In the genomic region with DNA sequence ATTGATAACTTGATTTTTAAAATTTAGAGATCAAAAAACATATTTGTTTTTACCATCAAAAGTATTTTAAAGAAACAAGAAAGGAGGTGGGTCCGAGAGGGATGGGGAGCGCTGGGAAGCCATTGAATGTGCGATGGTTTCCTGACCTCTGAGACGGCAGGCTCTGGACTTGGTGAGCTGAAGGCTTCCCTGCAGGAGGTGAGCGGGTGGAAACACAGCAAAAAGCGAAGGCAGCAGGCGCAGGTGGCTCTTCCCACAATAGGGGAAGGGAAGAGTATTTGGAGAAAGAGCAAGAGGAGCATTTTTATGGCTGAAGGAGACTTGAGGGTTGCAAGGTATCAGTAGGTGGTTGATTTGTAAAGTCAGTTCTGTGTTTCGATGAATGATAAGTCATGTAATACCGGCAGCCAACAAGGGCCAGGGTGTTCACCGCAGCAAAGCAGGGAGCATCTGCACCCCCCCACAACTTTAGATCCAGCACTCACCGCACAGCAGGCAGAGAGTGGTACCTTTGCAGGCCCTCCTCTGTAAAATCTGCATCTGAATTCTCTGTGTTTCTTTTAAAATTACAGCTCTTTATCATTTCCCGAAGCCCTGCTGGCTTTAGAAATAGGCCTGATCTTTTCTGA, we compare ENCODE assay signal across 2 cellular contexts.
A peak's percentile ranks its signal among the peaks of the same experiment; 100 is the strongest.
TF ChIP-seq lines count a peak whose summit lies in the region.

No MANE protein-coding gene starts in this region.

TF ChIP-seq in GM23338, 12 proteins besides CTCF, POLR2A, EP300 and RAD21 (continued from another document):
- TF ChIP-seq, protein P1, sequence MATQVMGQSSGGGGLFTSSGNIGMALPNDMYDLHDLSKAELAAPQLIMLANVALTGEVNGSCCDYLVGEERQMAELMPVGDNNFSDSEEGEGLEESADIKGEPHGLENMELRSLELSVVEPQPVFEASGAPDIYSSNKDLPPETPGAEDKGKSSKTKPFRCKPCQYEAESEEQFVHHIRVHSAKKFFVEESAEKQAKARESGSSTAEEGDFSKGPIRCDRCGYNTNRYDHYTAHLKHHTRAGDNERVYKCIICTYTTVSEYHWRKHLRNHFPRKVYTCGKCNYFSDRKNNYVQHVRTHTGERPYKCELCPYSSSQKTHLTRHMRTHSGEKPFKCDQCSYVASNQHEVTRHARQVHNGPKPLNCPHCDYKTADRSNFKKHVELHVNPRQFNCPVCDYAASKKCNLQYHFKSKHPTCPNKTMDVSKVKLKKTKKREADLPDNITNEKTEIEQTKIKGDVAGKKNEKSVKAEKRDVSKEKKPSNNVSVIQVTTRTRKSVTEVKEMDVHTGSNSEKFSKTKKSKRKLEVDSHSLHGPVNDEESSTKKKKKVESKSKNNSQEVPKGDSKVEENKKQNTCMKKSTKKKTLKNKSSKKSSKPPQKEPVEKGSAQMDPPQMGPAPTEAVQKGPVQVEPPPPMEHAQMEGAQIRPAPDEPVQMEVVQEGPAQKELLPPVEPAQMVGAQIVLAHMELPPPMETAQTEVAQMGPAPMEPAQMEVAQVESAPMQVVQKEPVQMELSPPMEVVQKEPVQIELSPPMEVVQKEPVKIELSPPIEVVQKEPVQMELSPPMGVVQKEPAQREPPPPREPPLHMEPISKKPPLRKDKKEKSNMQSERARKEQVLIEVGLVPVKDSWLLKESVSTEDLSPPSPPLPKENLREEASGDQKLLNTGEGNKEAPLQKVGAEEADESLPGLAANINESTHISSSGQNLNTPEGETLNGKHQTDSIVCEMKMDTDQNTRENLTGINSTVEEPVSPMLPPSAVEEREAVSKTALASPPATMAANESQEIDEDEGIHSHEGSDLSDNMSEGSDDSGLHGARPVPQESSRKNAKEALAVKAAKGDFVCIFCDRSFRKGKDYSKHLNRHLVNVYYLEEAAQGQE (IDR thresholded peaks at IDR 0.05; ENCODE audit: unreplicated experiment): no peak
- TF ChIP-seq POLR2AphosphoS5 (IDR thresholded peaks at IDR 0.05; ENCODE audit: low read depth) (0 out of 2 replicates have a peak, but pooled peaks have one; percentile 38), NANOG (IDR thresholded peaks at IDR 0.05; ENCODE audit: borderline replicate concordance) (peak; percentile 95)

TF ChIP-seq in WTC11, 78 proteins besides CTCF, POLR2A, EP300 and RAD21:
- TF ChIP-seq, protein P2, sequence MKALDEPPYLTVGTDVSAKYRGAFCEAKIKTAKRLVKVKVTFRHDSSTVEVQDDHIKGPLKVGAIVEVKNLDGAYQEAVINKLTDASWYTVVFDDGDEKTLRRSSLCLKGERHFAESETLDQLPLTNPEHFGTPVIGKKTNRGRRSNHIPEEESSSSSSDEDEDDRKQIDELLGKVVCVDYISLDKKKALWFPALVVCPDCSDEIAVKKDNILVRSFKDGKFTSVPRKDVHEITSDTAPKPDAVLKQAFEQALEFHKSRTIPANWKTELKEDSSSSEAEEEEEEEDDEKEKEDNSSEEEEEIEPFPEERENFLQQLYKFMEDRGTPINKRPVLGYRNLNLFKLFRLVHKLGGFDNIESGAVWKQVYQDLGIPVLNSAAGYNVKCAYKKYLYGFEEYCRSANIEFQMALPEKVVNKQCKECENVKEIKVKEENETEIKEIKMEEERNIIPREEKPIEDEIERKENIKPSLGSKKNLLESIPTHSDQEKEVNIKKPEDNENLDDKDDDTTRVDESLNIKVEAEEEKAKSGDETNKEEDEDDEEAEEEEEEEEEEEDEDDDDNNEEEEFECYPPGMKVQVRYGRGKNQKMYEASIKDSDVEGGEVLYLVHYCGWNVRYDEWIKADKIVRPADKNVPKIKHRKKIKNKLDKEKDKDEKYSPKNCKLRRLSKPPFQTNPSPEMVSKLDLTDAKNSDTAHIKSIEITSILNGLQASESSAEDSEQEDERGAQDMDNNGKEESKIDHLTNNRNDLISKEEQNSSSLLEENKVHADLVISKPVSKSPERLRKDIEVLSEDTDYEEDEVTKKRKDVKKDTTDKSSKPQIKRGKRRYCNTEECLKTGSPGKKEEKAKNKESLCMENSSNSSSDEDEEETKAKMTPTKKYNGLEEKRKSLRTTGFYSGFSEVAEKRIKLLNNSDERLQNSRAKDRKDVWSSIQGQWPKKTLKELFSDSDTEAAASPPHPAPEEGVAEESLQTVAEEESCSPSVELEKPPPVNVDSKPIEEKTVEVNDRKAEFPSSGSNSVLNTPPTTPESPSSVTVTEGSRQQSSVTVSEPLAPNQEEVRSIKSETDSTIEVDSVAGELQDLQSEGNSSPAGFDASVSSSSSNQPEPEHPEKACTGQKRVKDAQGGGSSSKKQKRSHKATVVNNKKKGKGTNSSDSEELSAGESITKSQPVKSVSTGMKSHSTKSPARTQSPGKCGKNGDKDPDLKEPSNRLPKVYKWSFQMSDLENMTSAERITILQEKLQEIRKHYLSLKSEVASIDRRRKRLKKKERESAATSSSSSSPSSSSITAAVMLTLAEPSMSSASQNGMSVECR (CRISPR knock-in tag; IDR thresholded peaks at IDR 0.05; ENCODE audit: borderline replicate concordance): 0 out of 2 replicates have a peak, but pooled peaks have one; percentile 39
- no peak for TF ChIP-seq GTF2I (CRISPR knock-in tag; conservative IDR thresholded peaks at IDR 0.05)
- TF ChIP-seq, protein P3, sequence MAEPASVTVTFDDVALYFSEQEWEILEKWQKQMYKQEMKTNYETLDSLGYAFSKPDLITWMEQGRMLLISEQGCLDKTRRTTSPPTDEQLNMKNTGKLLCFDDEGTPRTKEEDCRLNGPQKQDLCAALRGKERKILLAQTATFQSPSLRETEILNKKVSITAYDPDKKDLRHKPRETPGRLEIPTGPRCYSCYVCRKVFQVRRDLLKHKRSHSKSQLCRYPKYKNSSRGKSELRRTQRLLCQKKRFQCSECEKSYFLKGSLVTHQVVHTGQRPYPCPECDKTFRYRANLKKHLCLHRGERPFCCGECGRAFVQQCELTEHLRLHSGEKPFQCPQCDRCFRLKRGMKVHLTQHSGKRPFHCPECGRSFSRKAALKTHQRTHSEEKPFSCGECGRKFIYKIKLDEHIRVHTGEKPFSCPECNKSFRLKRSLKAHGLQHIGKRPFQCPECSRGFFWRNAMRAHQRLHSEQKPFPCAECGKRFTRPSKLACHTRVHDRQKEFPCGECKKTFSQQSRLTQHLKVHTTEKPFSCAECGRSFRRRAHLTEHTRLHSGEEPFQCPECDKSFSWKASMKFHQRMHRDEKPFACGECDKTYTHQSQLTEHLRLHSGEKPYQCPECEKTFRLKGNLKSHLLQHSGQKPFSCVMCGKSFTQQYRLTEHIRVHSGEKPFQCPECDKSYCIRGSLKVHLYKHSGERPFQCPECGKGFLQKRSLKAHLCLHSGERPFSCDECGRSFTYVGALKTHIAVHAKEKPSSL (CRISPR knock-in tag; conservative IDR thresholded peaks at IDR 0.05): no peak
- TF ChIP-seq ZNF317 (CRISPR knock-in tag; IDR thresholded peaks at IDR 0.05; ENCODE audit: borderline replicate concordance, low read depth): no peak
- TF ChIP-seq ZNF396 (CRISPR knock-in tag; IDR thresholded peaks at IDR 0.05; ENCODE audit: borderline replicate concordance): no peak
- TF ChIP-seq, protein P4, sequence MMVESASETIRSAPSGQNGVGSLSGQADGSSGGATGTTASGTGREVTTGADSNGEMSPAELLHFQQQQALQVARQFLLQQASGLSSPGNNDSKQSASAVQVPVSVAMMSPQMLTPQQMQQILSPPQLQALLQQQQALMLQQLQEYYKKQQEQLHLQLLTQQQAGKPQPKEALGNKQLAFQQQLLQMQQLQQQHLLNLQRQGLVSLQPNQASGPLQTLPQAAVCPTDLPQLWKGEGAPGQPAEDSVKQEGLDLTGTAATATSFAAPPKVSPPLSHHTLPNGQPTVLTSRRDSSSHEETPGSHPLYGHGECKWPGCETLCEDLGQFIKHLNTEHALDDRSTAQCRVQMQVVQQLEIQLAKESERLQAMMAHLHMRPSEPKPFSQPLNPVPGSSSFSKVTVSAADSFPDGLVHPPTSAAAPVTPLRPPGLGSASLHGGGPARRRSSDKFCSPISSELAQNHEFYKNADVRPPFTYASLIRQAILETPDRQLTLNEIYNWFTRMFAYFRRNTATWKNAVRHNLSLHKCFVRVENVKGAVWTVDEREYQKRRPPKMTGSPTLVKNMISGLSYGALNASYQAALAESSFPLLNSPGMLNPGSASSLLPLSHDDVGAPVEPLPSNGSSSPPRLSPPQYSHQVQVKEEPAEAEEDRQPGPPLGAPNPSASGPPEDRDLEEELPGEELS (CRISPR knock-in tag; IDR thresholded peaks at IDR 0.05): peak; percentile 74; the same call in 1 of the 2 replicates
- TF ChIP-seq, protein P5, sequence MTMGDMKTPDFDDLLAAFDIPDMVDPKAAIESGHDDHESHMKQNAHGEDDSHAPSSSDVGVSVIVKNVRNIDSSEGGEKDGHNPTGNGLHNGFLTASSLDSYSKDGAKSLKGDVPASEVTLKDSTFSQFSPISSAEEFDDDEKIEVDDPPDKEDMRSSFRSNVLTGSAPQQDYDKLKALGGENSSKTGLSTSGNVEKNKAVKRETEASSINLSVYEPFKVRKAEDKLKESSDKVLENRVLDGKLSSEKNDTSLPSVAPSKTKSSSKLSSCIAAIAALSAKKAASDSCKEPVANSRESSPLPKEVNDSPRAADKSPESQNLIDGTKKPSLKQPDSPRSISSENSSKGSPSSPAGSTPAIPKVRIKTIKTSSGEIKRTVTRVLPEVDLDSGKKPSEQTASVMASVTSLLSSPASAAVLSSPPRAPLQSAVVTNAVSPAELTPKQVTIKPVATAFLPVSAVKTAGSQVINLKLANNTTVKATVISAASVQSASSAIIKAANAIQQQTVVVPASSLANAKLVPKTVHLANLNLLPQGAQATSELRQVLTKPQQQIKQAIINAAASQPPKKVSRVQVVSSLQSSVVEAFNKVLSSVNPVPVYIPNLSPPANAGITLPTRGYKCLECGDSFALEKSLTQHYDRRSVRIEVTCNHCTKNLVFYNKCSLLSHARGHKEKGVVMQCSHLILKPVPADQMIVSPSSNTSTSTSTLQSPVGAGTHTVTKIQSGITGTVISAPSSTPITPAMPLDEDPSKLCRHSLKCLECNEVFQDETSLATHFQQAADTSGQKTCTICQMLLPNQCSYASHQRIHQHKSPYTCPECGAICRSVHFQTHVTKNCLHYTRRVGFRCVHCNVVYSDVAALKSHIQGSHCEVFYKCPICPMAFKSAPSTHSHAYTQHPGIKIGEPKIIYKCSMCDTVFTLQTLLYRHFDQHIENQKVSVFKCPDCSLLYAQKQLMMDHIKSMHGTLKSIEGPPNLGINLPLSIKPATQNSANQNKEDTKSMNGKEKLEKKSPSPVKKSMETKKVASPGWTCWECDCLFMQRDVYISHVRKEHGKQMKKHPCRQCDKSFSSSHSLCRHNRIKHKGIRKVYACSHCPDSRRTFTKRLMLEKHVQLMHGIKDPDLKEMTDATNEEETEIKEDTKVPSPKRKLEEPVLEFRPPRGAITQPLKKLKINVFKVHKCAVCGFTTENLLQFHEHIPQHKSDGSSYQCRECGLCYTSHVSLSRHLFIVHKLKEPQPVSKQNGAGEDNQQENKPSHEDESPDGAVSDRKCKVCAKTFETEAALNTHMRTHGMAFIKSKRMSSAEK (CRISPR knock-in tag; IDR thresholded peaks at IDR 0.05; ENCODE audit: borderline replicate concordance): no peak
- TF ChIP-seq, protein P6, sequence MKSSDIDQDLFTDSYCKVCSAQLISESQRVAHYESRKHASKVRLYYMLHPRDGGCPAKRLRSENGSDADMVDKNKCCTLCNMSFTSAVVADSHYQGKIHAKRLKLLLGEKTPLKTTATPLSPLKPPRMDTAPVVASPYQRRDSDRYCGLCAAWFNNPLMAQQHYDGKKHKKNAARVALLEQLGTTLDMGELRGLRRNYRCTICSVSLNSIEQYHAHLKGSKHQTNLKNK (CRISPR knock-in tag; IDR thresholded peaks at IDR 0.05): peak; percentile 96
- TF ChIP-seq TEAD1 (CRISPR knock-in tag; IDR thresholded peaks at IDR 0.05): 0 out of 2 replicates have a peak, but pooled peaks have one; percentile 66
- TF ChIP-seq ETV6 (CRISPR knock-in tag; IDR thresholded peaks at IDR 0.05): no peak
- TF ChIP-seq FOXK1 (CRISPR knock-in tag; IDR thresholded peaks at IDR 0.05): 0 out of 2 replicates have a peak, but pooled peaks have one; percentile 41
- no peak for TF ChIP-seq NR3C1 (CRISPR knock-in tag; conservative IDR thresholded peaks at IDR 0.05; ENCODE audit: low read depth)
- TF ChIP-seq, protein P7, sequence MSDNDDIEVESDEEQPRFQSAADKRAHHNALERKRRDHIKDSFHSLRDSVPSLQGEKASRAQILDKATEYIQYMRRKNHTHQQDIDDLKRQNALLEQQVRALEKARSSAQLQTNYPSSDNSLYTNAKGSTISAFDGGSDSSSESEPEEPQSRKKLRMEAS (CRISPR knock-in tag; IDR thresholded peaks at IDR 0.05): peak; percentile 59; the same call in 1 of the 2 replicates
